8 cellular contexts compared by ENCODE assay signal in the genomic region with DNA sequence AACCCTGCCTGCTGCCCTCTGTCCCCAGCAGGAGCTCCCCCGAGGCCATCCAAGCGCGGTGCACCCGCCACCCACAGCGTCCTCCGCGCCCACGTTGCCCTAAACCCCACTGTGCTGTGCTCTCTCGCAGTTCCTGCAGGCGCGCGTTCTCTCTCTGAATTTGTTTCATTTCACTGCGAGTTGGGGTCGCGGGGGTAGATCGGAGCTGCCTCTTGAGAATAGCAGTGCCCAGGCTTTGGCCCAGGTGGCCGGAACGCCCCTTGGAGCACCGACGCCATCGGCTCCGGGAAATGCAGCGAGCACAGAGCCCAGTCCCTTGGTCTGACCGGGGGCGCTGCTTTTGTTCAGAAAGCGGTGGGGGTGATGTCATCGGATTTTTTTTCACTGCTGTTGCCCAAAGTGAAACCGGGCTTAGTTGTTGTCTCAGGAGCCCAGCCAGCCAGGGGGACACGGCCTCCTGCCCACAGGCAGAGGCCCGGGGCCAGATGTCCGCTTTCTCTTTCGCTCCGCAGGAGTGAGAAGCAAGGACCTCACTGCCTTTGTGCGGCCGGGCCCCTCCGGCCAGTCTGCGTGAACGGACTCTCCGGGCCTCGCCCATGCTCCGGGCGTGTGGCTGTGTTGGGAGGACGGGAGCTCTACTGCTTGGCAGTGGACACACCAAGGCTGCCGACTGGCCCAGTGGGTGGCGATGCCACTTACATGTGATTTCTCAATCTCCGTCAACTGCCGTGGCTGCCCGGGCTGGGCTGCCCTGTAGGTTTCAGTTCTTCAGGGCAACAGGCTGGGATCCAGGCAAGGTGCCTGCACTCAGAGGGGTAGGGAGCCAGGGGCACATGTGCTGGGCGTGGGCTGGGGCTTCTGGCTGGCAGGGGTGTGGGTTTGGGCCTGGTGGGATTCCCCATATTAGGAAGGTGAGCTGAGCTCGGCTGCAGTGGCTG. TPM values are rescaled to one million over a fixed set of nuclear protein-coding genes. Genes with fewer than 3 reads are reported as not detected.
DNase-seq lines count a peak whose midpoint lies in the region; ATAC-seq and TF ChIP-seq lines count a peak whose summit lies in the region.

No MANE protein-coding gene starts in this region.

- H3K4me1 Mint-ChIP-seq in chondrocyte (ENCODE audit: low read depth), result peaks cover 74% of the 10 kb centered on the region

- H3K4me3 Mint-ChIP-seq in chondrocyte (ENCODE audit: unreplicated experiment), result peak overlapping the region; percentile 85

- CTCF ChIA-PET in BJ (lab: Yijun Ruan, JAX), result interaction anchor here (0.9 to 1.9 kb wide), 9 partner anchors 10 to 94 kb away, joined by 3 to 5 read pairs (median 4); no protein-coding TSS in a partner anchor

- no peaks in the 10 kb centered on the region for H3K27me3 Mint-ChIP-seq in chondrocyte (ENCODE audit: low read depth)

- H3K27ac Mint-ChIP-seq in chondrocyte (ENCODE audit: unreplicated experiment), result peak overlapping the region; percentile 99

- H3K27ac ChIP-seq in WERI-Rb-1, result no peak overlapping the region

- no peaks in the 10 kb centered on the region for H3K9me3 ChIP-seq in WERI-Rb-1 (ENCODE audit: severe bottlenecking)

- H3K36me3 Mint-ChIP-seq in chondrocyte (ENCODE audit: low read depth), result peaks cover 6% of the 10 kb centered on the region

- no peaks in the 10 kb centered on the region for H3K9me3 Mint-ChIP-seq in chondrocyte (ENCODE audit: low read depth)

- peak; percentile 70 for DNase-seq in BJ (ENCODE audit: low read depth)
- peak; percentile 21 for DNase-seq in WERI-Rb-1
- DNase-seq in chondrocyte (ENCODE audit: low spot score), result no peak
- DNase-seq in kidney tubule cell (ENCODE audit: low spot score), result peak; percentile 93
- DNase-seq in stimulated activated CD4-positive, alpha-beta T cell treated with anti-CD3 and anti-CD28 coated beads, Interleukin-2, amount 100 ng/mL, for 24 hours, result peak; percentile 36 to 42
- no peak for DNase-seq in NCI-H345 treated with DMSO at 0.1 percent for 48 hours (lab: John Stamatoyannopoulos, UW; ENCODE audit: unreplicated experiment)

- H3K27me3 ChIP-seq in BJ (ENCODE audit: control insufficient read depth, insufficient read depth, low read length) (no peaks in the 10 kb centered on the region), WERI-Rb-1 (ENCODE audit: insufficient read depth, low read depth, severe bottlenecking) (no peaks in the 10 kb centered on the region)

- POLR2A ChIA-PET in BJ (lab: Charles Lee), result interaction anchor here (0.5 to 1.0 kb wide), 3 partner anchors 12 to 49 kb away, joined by 4 read pairs; no protein-coding TSS in a partner anchor

- ATAC-seq in GM19397 (IDR thresholded peaks at IDR 0.05; ENCODE audit: unreplicated experiment) (peak; percentile 55), HG03575 (IDR thresholded peaks at IDR 0.05; ENCODE audit: extremely low read depth, insufficient number of reproducible peaks, low FRiP score, unreplicated experiment) (peak; percentile 52)

- H3K36me3 ChIP-seq in BJ (ENCODE audit: control insufficient read depth, insufficient read depth, low read length) (peaks cover 7% of the 10 kb centered on the region), WERI-Rb-1 (peaks cover 7% of the 10 kb centered on the region; the same call in 1 of the 2 replicates)

- H3K4me3 ChIP-seq in BJ (ENCODE audit: low read depth, low read length) (peak overlapping the region; percentile 46), WERI-Rb-1 (ENCODE audit: low read depth, low read length) (no peak overlapping the region)

- TF ChIP-seq CTCF in BJ (IDR thresholded peaks at IDR 0.05; ENCODE audit: insufficient read depth, low read depth, low read length), result no peak
- no peak for TF ChIP-seq CTCF in WERI-Rb-1 (IDR thresholded peaks at IDR 0.05; ENCODE audit: low read depth, low read length)
- TF ChIP-seq CTCF in chondrocyte (IDR thresholded peaks at IDR 0.05), result peak; percentile 39

RNA-seq across cellular contexts. Expression of gene FOXK1, which starts 43.2 kb away (rescaled TPM):
- 2.6 and 3.3 TPM in 2 replicates for polyA plus RNA-seq in BJ (2011; rRNA removed)
- 8.2 and 11.5 TPM in 2 replicates for polyA minus RNA-seq in BJ (2011; rRNA and poly(A)+ RNA removed)
- 53.3 to 78.3 TPM (median 77.9 TPM) in 3 replicates for total RNA-seq in chondrocyte

RNA-seq across cellular contexts. Expression of gene AP5Z1, which starts 50.1 kb away (rescaled TPM):
- 16.7 and 27.3 TPM in 2 replicates for polyA plus RNA-seq in BJ (2011; rRNA removed)
- 9.5 and 12.4 TPM in 2 replicates for polyA minus RNA-seq in BJ (2011; rRNA and poly(A)+ RNA removed)
- 35.7 to 61.2 TPM (median 59.7 TPM) in 3 replicates for total RNA-seq in chondrocyte

Comparison
In these comparisons a context has a peak if more than half of its experiments do, and no peak if none do; other contexts are left out.
1. DNase-seq: peak in BJ (single experiment), WERI-Rb-1 (single experiment), kidney tubule cell (single experiment) and stimulated activated CD4-positive, alpha-beta T cell treated with anti-CD3 and anti-CD28 coated beads, Interleukin-2, amount 100 ng/mL, for 24 hours (2 of 2); none in chondrocyte (single experiment) and NCI-H345 treated with DMSO at 0.1 percent for 48 hours (single experiment).